In genomic region chr18:62610509-62611394, GRCh38 we compare ENCODE assay signal across 13 cellular contexts.
DNase-seq lines count a peak whose midpoint lies in the region; ATAC-seq and TF ChIP-seq lines count a peak whose summit lies in the region.
"Had no signal": no experiment of that assay in that cellular context is flagged by ENCODE, and none has a peak within 500 bp of the region (broad histone marks: within the 10 kb centered on the region; RNA-seq: fewer than 3 reads in every experiment).

No MANE protein-coding gene starts in this region.

- H3K4me1 ChIP-seq in right cardiac atrium (ENCODE audit: control insufficient read depth, insufficient read depth, low read length), result no peaks in the 10 kb centered on the region
- no peaks in the 10 kb centered on the region for H3K4me1 ChIP-seq in parathyroid adenoma
- no peaks in the 10 kb centered on the region for H3K4me1 ChIP-seq in OCI-LY7 (ENCODE audit: insufficient read depth, low read length, poor library complexity, severe bottlenecking)

- no peak overlapping the region for H3K27ac ChIP-seq in right cardiac atrium (ENCODE audit: low read length)
- no peak overlapping the region for H3K27ac ChIP-seq in parathyroid adenoma
- no peak overlapping the region for H3K27ac ChIP-seq in OCI-LY7 (ENCODE audit: low read depth, low read length, poor library complexity, severe bottlenecking)
- H3K27ac ChIP-seq: skin epidermis had no signal

- POLR2A ChIA-PET in OCI-LY7 (lab: Charles Lee), result no interaction called here

- H2AFZ ChIP-seq in parathyroid adenoma (peak overlapping the region; percentile 58), OCI-LY7 (ENCODE audit: low read length) (no peak overlapping the region)

- in situ Hi-C loops in GM13976 (cut with MboI; ENCODE audit: low sequenced_read_pairs, unreplicated experiment), result no loop called here

- no peaks in the 10 kb centered on the region for H3K79me2 ChIP-seq in parathyroid adenoma
- no peaks in the 10 kb centered on the region for H3K79me2 ChIP-seq in OCI-LY7 (ENCODE audit: insufficient read depth, low read depth, low read length)

- CTCF ChIA-PET in OCI-LY7 (lab: Charles Lee; ENCODE audit: unreplicated experiment), result no interaction called here

- H3K27me3 ChIP-seq in right cardiac atrium (ENCODE audit: control insufficient read depth, insufficient read depth) (no peaks in the 10 kb centered on the region), parathyroid adenoma (ENCODE audit: control insufficient read depth, insufficient read depth, low read length) (no peaks in the 10 kb centered on the region)

- no peaks in the 10 kb centered on the region for H3K9me2 ChIP-seq in OCI-LY7 (ENCODE audit: insufficient read depth, low read length)

- H3K4me2 ChIP-seq in parathyroid adenoma (ENCODE audit: low read length), result no peak overlapping the region
- H3K4me2 ChIP-seq in OCI-LY7 (ENCODE audit: low read length), result no peak overlapping the region

- intact Hi-C loops in right cardiac atrium (cut with DNase I) (no loop called here), OCI-LY7 (cut with micrococcal nuclease; ENCODE audit: unreplicated experiment) (no loop called here)

- TF ChIP-seq CTCF in parathyroid adenoma (IDR thresholded peaks at IDR 0.05), result no peak
- no peak for TF ChIP-seq CTCF in OCI-LY7 (conservative IDR thresholded peaks at IDR 0.05; ENCODE audit: low read length)
- no peak for TF ChIP-seq CTCF in GM13976 (IDR thresholded peaks at IDR 0.05; ENCODE audit: borderline replicate concordance, control extremely low read depth, extremely low read depth, insufficient read depth, missing control alignments)

- peak overlapping the region; percentile 22 for H3K4me3 ChIP-seq in right cardiac atrium (ENCODE audit: low read length)
- no peak overlapping the region for H3K4me3 ChIP-seq in parathyroid adenoma (ENCODE audit: low read depth, low read length)
- H3K4me3 ChIP-seq in OCI-LY7 (ENCODE audit: low read depth, low read length, poor library complexity, severe bottlenecking), result no peak overlapping the region

- H3K9me3 ChIP-seq in right cardiac atrium (ENCODE audit: control insufficient read depth, low read length) (no peaks in the 10 kb centered on the region), parathyroid adenoma (ENCODE audit: control insufficient read depth, low read length) (no peaks in the 10 kb centered on the region), OCI-LY7 (ENCODE audit: low read length) (no peaks in the 10 kb centered on the region)

- DNase-seq in DMS53 (lab: John Stamatoyannopoulos, UW), result peak; percentile 66
- DNase-seq in SHP77 (lab: John Stamatoyannopoulos, UW), result peak; percentile 38 to 71
- peak in 1 of 3 donors; percentile 38 for DNase-seq in right cardiac atrium
- DNase-seq in NCI-H2029 (lab: John Stamatoyannopoulos, UW), result no peak
- no peak for DNase-seq in OCI-LY7 (ENCODE audit: low spot score)
- DNase-seq in GM13976 (ENCODE audit: low spot score), result no peak
- DNase-seq: activated CD4-positive, CD25-positive, alpha-beta regulatory T cell treated with anti-CD3 and anti-CD28 coated beads, Interleukin-2, amount 50 U/mL, for 72 hours; CD8-positive, alpha-beta T cell; NK-92 treated with Interleukin-12 subunit alpha and Interleukin-12 subunit beta, amount 100 ng/mL, for 24 hours; stimulated activated naive CD8-positive, alpha-beta T cell treated with anti-CD3 and anti-CD28 coated beads, Interleukin-15, amount 100 ng/mL, for 72 hours had no signal

- BruUV-seq in OCI-LY7 (replicated peaks; lab: Mats Ljungman, UMichigan), result no TSS peak

- no peaks in the 10 kb centered on the region for H3K36me3 ChIP-seq in parathyroid adenoma (ENCODE audit: control insufficient read depth, insufficient read depth, low read length)
- H3K36me3 ChIP-seq in OCI-LY7 (ENCODE audit: insufficient read depth, low read length), result no peaks in the 10 kb centered on the region

- no peaks in the 10 kb centered on the region for H4K20me1 ChIP-seq in OCI-LY7 (ENCODE audit: insufficient read depth, low read length)

- ATAC-seq in right cardiac atrium (peak in 1 of 2 donors; percentile 15), GM21528 (IDR thresholded peaks at IDR 0.05; ENCODE audit: low FRiP score, unreplicated experiment) (no peak)
- ATAC-seq: CD8-positive, alpha-beta T cell; stimulated activated naive CD8-positive, alpha-beta T cell treated with anti-CD3 and anti-CD28 coated beads, Interleukin-15, amount 100 ng/mL, for 72 hours had no signal

- 31% methylated on average over 23 of the region's 23 CpGs for WGBS in right cardiac atrium

- H3K9ac ChIP-seq in parathyroid adenoma, result no peak overlapping the region

Comparison
In these comparisons a context has a peak if more than half of its experiments do, and no peak if none do; other contexts are left out.
1. DNase-seq: peak in DMS53 (single experiment) and SHP77 (2 of 2); none in NCI-H2029 (single experiment), OCI-LY7 (single experiment) and GM13976 (single experiment).